In the genomic region with DNA sequence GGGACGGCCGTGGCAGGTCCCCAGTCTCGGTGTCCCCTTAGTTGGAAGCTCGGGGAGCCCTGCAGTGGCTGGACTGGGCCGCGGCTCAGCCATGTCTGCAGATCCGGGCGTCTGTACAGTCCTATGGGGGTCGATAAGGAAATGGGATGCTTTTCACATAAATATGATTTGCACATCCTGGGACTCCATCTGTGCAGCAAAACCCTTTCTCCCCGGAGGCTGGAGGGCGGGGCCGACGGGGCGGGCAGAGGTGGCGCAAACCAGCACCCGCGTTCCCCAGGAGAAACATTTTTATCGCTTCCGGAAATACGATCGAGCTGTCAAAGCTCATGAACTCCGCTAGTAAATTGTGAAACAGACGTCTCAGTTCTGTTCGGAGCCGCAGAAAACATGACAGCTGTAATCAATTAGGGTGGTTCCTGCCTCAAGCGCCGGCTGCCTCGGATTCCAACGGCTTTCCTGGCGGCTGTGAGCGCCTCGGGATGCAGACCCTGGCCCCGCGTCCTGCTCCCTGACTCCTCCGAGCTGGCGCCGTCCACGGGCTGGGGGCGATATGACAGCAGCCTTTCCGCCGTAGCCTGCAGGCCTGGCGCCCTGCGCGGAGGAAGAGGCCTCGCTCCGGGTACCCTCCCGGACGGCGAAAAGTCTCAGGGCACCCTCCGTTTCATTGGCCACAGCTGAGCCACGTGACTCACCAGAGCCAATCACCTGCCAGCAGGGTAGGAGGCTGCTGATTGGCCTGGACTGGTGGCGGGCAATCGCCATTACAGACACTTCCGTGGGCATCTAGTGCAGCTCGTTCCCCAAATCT, we compare ENCODE assay signal across 1 cellular context.
TF ChIP-seq lines count a peak whose summit lies in the region.

No MANE protein-coding gene starts in this region.

TF ChIP-seq in HepG2, 621 proteins besides CTCF, POLR2A, EP300 and RAD21 (continued from another document):
- no peak for TF ChIP-seq PTBP1 (IDR thresholded peaks at IDR 0.05; ENCODE audit: low read depth, low read length, poor library complexity, severe bottlenecking)
- no peak for TF ChIP-seq RELA (CRISPR knock-in tag; IDR thresholded peaks at IDR 0.05)
TF ChIP-seq in HepG2: peak in this region for 0.
